Comparison of ENCODE assay signal across 9 cellular contexts in the genomic region with DNA sequence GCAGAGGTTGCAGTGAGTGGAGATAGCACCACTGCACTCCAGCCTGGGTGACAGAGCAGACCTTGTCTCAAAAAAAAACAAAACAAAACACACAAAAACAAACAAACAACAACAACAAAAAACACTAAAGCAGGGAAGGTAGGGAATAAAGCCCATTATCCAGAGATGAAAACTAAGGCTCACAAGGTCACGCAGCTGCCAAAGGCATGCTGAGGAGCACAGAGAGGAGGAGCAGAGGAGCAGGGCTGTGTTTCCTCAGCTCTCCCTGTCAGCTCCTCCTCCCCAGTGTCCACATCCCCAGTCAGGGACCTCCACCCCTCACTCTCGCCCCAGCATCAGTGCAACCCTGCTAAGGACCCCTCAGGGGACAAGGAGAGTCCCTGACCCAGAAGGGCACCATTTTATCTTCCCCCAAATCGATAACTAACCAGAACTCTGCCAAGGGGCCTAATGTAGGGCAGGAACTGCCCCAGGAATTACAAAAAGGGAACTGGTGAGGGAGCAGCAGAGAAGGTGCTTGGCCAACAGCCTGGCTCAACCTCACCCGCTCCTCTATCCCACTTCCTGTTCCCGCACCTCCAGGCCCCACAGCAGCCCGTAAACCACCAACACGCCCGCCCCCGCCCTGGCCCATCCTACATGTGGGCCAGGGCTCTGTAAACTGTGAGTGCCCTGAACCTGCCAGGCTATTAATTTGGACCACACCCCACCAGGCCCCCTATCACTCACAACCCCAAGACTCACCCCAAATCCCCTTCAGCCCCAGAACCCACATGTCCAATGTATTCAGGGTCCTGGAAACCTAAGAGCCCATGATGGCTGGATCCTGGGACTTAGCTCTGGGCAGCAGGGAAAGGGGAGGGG. TPM values are rescaled to one million over a fixed set of nuclear protein-coding genes. Genes with fewer than 3 reads are reported as not detected.
DNase-seq lines count a peak whose midpoint lies in the region; ATAC-seq and TF ChIP-seq lines count a peak whose summit lies in the region.
"Had no signal": no experiment of that assay in that cellular context is flagged by ENCODE, and none has a peak within 500 bp of the region (broad histone marks: within the 10 kb centered on the region; RNA-seq: fewer than 3 reads in every experiment).

No MANE protein-coding gene starts in this region.

- H3K27ac ChIP-seq in skin epidermis: peak overlapping the region in 19 of 21 experiments; percentile 6 to 94 (median 87)

- H3K27me3 ChIP-seq in H7 (ENCODE audit: control insufficient read depth, insufficient read depth, low read length): no peaks in the 10 kb centered on the region

- DNase-seq in H7 (peak; percentile 69), RPMI7951 (ENCODE audit: low read depth) (peak; percentile 54), fibroblast of villous mesenchyme (ENCODE audit: low read depth) (peak; percentile 76), NCI-H345 treated with DMSO at 0.1 percent for 48 hours (lab: John Stamatoyannopoulos, UW; ENCODE audit: unreplicated experiment) (no peak), NCI-H2081 (lab: John Stamatoyannopoulos, UW) (no peak), NCI-H69 (lab: John Stamatoyannopoulos, UW) (no peak)

- no peaks in the 10 kb centered on the region; the same call in 1 of the 2 replicates for H3K36me3 ChIP-seq in H7 (replicated peaks; ENCODE audit: control insufficient read depth, insufficient read depth, low read length)

- no peak for TF ChIP-seq CTCF in fibroblast of villous mesenchyme (IDR thresholded peaks at IDR 0.05; ENCODE audit: insufficient read depth, low read depth, low read length)

- ATAC-seq in HG03442 (IDR thresholded peaks at IDR 0.05; ENCODE audit: unreplicated experiment): no peak

- H3K4me3 ChIP-seq in H7 (ENCODE audit: insufficient read depth, low read depth, low read length) (no peak overlapping the region), fibroblast of villous mesenchyme (ENCODE audit: low read depth, low read length) (no peak overlapping the region), skin epidermis (no peak overlapping the region)

RNA-seq across cellular contexts. Expression of gene TEAD3, which starts 9.0 kb away (rescaled TPM):
- 17.6 and 18.0 TPM in 2 replicates for total RNA-seq in H7 (2014; rRNA removed; shearing (Covaris generic))
- 5.6 and 6.1 TPM in 2 replicates for total RNA-seq in RPMI7951 (2014; rRNA removed; shearing (Covaris generic))
- total RNA-seq in fibroblast of villous mesenchyme: 23.7 and 27.1 TPM in 2 replicates

RNA-seq across cellular contexts. Expression of gene RPL10A, which starts 19.7 kb away (rescaled TPM):
- total RNA-seq in H7 (2014; rRNA removed; shearing (Covaris generic)): 2,080 and 2,249 TPM in 2 replicates
- total RNA-seq in RPMI7951 (2014; rRNA removed; shearing (Covaris generic)): 1,385 and 1,626 TPM in 2 replicates
- 1,513 and 2,144 TPM in 2 replicates for total RNA-seq in fibroblast of villous mesenchyme

RNA-seq across cellular contexts. Expression of gene TULP1, which starts 24.8 kb away (rescaled TPM):
- total RNA-seq in H7 (2014; rRNA removed; shearing (Covaris generic)): 0.55 and 1.3 TPM in 2 replicates
- not detected in 2 replicates for total RNA-seq in RPMI7951 (2014; rRNA removed; shearing (Covaris generic))
- total RNA-seq in fibroblast of villous mesenchyme: not detected in 2 replicates
- total RNA-seq: liver had no signal

RNA-seq across cellular contexts. Expression of gene FANCE, which starts 35.7 kb away (rescaled TPM):
- 18.7 and 22.8 TPM in 2 replicates for total RNA-seq in H7 (2014; rRNA removed; shearing (Covaris generic))
- 6.0 and 7.0 TPM in 2 replicates for total RNA-seq in RPMI7951 (2014; rRNA removed; shearing (Covaris generic))
- 4.5 and 6.5 TPM in 2 replicates for total RNA-seq in fibroblast of villous mesenchyme

Comparison
In these comparisons a context has a peak if more than half of its experiments do, and no peak if none do; other contexts are left out.
1. DNase-seq: peak in H7 (single experiment), RPMI7951 (single experiment) and fibroblast of villous mesenchyme (single experiment); none in NCI-H345 treated with DMSO at 0.1 percent for 48 hours (single experiment), NCI-H2081 (0 of 2) and NCI-H69 (single experiment).